In genomic region chr16:89241187-89242003, GRCh38 we compare ENCODE assay signal across 1 cellular context.
TF ChIP-seq lines count a peak whose summit lies in the region.

No MANE protein-coding gene starts in this region.

TF ChIP-seq in GM12878, 131 proteins besides CTCF, POLR2A, EP300 and RAD21 (continued from another document and continues in another):
- TF ChIP-seq, protein P1, sequence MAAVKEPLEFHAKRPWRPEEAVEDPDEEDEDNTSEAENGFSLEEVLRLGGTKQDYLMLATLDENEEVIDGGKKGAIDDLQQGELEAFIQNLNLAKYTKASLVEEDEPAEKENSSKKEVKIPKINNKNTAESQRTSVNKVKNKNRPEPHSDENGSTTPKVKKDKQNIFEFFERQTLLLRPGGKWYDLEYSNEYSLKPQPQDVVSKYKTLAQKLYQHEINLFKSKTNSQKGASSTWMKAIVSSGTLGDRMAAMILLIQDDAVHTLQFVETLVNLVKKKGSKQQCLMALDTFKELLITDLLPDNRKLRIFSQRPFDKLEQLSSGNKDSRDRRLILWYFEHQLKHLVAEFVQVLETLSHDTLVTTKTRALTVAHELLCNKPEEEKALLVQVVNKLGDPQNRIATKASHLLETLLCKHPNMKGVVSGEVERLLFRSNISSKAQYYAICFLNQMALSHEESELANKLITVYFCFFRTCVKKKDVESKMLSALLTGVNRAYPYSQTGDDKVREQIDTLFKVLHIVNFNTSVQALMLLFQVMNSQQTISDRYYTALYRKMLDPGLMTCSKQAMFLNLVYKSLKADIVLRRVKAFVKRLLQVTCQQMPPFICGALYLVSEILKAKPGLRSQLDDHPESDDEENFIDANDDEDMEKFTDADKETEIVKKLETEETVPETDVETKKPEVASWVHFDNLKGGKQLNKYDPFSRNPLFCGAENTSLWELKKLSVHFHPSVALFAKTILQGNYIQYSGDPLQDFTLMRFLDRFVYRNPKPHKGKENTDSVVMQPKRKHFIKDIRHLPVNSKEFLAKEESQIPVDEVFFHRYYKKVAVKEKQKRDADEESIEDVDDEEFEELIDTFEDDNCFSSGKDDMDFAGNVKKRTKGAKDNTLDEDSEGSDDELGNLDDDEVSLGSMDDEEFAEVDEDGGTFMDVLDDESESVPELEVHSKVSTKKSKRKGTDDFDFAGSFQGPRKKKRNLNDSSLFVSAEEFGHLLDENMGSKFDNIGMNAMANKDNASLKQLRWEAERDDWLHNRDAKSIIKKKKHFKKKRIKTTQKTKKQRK (IDR thresholded peaks at IDR 0.05; ENCODE audit: low read depth, low read length): no peak
- no peak for TF ChIP-seq CUX1 (IDR thresholded peaks at IDR 0.05; ENCODE audit: insufficient replicate concordance, low read depth, low read length)
- TF ChIP-seq, protein P2, sequence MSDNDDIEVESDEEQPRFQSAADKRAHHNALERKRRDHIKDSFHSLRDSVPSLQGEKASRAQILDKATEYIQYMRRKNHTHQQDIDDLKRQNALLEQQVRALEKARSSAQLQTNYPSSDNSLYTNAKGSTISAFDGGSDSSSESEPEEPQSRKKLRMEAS (IDR thresholded peaks at IDR 0.05; ENCODE audit: low read depth, low read length): no peak
- TF ChIP-seq, protein P3, sequence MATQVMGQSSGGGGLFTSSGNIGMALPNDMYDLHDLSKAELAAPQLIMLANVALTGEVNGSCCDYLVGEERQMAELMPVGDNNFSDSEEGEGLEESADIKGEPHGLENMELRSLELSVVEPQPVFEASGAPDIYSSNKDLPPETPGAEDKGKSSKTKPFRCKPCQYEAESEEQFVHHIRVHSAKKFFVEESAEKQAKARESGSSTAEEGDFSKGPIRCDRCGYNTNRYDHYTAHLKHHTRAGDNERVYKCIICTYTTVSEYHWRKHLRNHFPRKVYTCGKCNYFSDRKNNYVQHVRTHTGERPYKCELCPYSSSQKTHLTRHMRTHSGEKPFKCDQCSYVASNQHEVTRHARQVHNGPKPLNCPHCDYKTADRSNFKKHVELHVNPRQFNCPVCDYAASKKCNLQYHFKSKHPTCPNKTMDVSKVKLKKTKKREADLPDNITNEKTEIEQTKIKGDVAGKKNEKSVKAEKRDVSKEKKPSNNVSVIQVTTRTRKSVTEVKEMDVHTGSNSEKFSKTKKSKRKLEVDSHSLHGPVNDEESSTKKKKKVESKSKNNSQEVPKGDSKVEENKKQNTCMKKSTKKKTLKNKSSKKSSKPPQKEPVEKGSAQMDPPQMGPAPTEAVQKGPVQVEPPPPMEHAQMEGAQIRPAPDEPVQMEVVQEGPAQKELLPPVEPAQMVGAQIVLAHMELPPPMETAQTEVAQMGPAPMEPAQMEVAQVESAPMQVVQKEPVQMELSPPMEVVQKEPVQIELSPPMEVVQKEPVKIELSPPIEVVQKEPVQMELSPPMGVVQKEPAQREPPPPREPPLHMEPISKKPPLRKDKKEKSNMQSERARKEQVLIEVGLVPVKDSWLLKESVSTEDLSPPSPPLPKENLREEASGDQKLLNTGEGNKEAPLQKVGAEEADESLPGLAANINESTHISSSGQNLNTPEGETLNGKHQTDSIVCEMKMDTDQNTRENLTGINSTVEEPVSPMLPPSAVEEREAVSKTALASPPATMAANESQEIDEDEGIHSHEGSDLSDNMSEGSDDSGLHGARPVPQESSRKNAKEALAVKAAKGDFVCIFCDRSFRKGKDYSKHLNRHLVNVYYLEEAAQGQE (IDR thresholded peaks at IDR 0.05; ENCODE audit: low read depth, low read length): no peak
- TF ChIP-seq CREM (IDR thresholded peaks at IDR 0.05; ENCODE audit: low read depth): peak; percentile 52; the same call in 1 of the 2 replicates
- TF ChIP-seq IRF3 (IDR thresholded peaks at IDR 0.05): no peak
- no peak for TF ChIP-seq SUZ12 (IDR thresholded peaks at IDR 0.05; ENCODE audit: unreplicated experiment)
- TF ChIP-seq CBFB (IDR thresholded peaks at IDR 0.05; ENCODE audit: low read depth): peak; percentile 29; the same call in 1 of the 2 replicates
- TF ChIP-seq MTA3 (IDR thresholded peaks at IDR 0.05; ENCODE audit: borderline replicate concordance, low read length): no peak; the same call in 1 of the 2 replicates
- no peak for TF ChIP-seq IRF4 (IDR thresholded peaks at IDR 0.05; ENCODE audit: low read depth, low read length)
- peak; percentile 49 for TF ChIP-seq RUNX3 (IDR thresholded peaks at IDR 0.05; ENCODE audit: low read length)
- no peak for TF ChIP-seq HCFC1 (IDR thresholded peaks at IDR 0.05; ENCODE audit: low read length)
- TF ChIP-seq EGR1 (IDR thresholded peaks at IDR 0.05; ENCODE audit: borderline replicate concordance in 1 of 2, low read depth in 2 of 2, low read length in 2 of 2): peak in 1 of 2 experiments; percentile 32; a peak in 1 of 3 replicates
- TF ChIP-seq ZNF217 (IDR thresholded peaks at IDR 0.05): no peak
- TF ChIP-seq WRNIP1 (IDR thresholded peaks at IDR 0.05; ENCODE audit: borderline replicate concordance, low read depth, low read length): no peak
- TF ChIP-seq KDM1A (IDR thresholded peaks at IDR 0.05; ENCODE audit: borderline replicate concordance): no peak
- TF ChIP-seq ASH2L (IDR thresholded peaks at IDR 0.05; ENCODE audit: borderline replicate concordance, low read depth): no peak
- no peak for TF ChIP-seq EZH2 (IDR thresholded peaks at IDR 0.05; ENCODE audit: borderline replicate concordance, control insufficient read depth, low read depth, low read length)
- TF ChIP-seq, protein P4, sequence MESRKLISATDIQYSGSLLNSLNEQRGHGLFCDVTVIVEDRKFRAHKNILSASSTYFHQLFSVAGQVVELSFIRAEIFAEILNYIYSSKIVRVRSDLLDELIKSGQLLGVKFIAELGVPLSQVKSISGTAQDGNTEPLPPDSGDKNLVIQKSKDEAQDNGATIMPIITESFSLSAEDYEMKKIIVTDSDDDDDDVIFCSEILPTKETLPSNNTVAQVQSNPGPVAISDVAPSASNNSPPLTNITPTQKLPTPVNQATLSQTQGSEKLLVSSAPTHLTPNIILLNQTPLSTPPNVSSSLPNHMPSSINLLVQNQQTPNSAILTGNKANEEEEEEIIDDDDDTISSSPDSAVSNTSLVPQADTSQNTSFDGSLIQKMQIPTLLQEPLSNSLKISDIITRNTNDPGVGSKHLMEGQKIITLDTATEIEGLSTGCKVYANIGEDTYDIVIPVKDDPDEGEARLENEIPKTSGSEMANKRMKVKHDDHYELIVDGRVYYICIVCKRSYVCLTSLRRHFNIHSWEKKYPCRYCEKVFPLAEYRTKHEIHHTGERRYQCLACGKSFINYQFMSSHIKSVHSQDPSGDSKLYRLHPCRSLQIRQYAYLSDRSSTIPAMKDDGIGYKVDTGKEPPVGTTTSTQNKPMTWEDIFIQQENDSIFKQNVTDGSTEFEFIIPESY (IDR thresholded peaks at IDR 0.05): no peak
- no peak for TF ChIP-seq ZNF592 (IDR thresholded peaks at IDR 0.05)
- no peak for TF ChIP-seq NRF1 (conservative IDR thresholded peaks at IDR 0.05; ENCODE audit: low read depth, low read length)
- no peak for TF ChIP-seq BHLHE40 (IDR thresholded peaks at IDR 0.05; ENCODE audit: borderline replicate concordance in 1 of 2, low read depth in 2 of 2, low read length in 1 of 2)
- no peak for TF ChIP-seq PAX5 (IDR thresholded peaks at IDR 0.05; ENCODE audit: borderline replicate concordance, low read depth, low read length)
- TF ChIP-seq ATF2 (IDR thresholded peaks at IDR 0.05; ENCODE audit: low read length): peak; percentile 17; the same call in 1 of the 2 replicates
- no peak for TF ChIP-seq NR2F1 (conservative IDR thresholded peaks at IDR 0.05)
- no peak for TF ChIP-seq EED (IDR thresholded peaks at IDR 0.05; ENCODE audit: low read depth)
- TF ChIP-seq PKNOX1 (IDR thresholded peaks at IDR 0.05): peak; percentile 52; the same call in 1 of the 2 replicates
- TF ChIP-seq CREB1 (IDR thresholded peaks at IDR 0.05; ENCODE audit: low read depth): peak; percentile 50
- TF ChIP-seq GATAD2B (conservative IDR thresholded peaks at IDR 0.05; ENCODE audit: low read depth): no peak
- TF ChIP-seq SRF (IDR thresholded peaks at IDR 0.05; ENCODE audit: low read depth in 2 of 2, low read length in 2 of 2): no peak
- TF ChIP-seq LARP7 (IDR thresholded peaks at IDR 0.05): peak; percentile 51; the same call in 1 of the 2 replicates
- TF ChIP-seq PML (IDR thresholded peaks at IDR 0.05; ENCODE audit: low read length): peak; percentile 95
- no peak for TF ChIP-seq TBL1XR1 (IDR thresholded peaks at IDR 0.05; ENCODE audit: low read depth, low read length)
- TF ChIP-seq SP1 (IDR thresholded peaks at IDR 0.05; ENCODE audit: low read depth, low read length): no peak
- no peak for TF ChIP-seq PAX8 (IDR thresholded peaks at IDR 0.05)
- peak; percentile 98; the same call in 1 of the 2 replicates for TF ChIP-seq GABPA (IDR thresholded peaks at IDR 0.05; ENCODE audit: low read depth)
- no peak for TF ChIP-seq FOXK2 (IDR thresholded peaks at IDR 0.05)
